ENCODE assay signal across 1 cellular context in the genomic region with DNA sequence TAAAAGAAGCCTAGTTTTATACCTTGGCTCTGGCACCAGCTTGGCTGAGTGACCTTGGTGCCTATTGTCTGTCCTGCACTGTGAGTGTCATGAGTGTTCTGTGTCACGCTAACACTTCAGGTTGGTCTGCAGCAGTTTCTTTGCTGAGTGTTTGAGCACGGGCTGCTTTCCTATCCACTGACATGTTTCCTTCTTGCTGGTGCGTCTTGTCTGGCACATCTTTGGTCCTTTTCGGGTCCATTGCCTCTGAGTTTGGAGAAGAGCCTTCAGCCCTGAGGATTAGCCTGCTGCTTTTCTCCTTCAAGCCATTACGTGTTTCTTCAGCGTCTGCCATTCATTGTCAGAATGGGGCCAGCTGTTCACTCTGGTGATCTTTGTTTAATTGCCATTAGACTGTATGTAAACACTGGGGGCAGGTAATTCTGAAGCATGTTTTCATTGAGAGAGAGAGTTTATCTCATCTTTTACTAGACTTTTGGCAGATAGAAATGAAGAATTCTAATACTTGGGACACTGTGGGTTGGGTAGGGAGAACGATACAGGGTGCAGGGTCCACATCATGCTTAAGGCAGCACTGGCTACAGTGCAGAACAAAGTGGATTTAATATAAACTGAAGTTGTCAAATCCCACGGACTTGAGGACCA.
TF ChIP-seq lines count a peak whose summit lies in the region.

No MANE protein-coding gene starts in this region.

TF ChIP-seq in HEK293, 187 proteins besides CTCF, POLR2A, EP300 and RAD21 (continued from another document and continues in another):
- TF ChIP-seq, protein P1, sequence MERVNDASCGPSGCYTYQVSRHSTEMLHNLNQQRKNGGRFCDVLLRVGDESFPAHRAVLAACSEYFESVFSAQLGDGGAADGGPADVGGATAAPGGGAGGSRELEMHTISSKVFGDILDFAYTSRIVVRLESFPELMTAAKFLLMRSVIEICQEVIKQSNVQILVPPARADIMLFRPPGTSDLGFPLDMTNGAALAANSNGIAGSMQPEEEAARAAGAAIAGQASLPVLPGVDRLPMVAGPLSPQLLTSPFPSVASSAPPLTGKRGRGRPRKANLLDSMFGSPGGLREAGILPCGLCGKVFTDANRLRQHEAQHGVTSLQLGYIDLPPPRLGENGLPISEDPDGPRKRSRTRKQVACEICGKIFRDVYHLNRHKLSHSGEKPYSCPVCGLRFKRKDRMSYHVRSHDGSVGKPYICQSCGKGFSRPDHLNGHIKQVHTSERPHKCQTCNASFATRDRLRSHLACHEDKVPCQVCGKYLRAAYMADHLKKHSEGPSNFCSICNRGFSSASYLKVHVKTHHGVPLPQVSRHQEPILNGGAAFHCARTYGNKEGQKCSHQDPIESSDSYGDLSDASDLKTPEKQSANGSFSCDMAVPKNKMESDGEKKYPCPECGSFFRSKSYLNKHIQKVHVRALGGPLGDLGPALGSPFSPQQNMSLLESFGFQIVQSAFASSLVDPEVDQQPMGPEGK (tag by site-specific recombination; IDR thresholded peaks at IDR 0.05) = peak; percentile 64
- TF ChIP-seq KLF16 (tag by site-specific recombination; IDR thresholded peaks at IDR 0.05) (no peak), PRDM1 (tag by site-specific recombination; IDR thresholded peaks at IDR 0.05) (no peak; the same call in 1 of the 2 replicates), ZNF776 (tag by site-specific recombination; IDR thresholded peaks at IDR 0.05; ENCODE audit: borderline replicate concordance) (no peak), ZNF274 (IDR thresholded peaks at IDR 0.05; ENCODE audit: low read length) (no peak), ZNF274 (tag by site-specific recombination; IDR thresholded peaks at IDR 0.05; ENCODE audit: borderline replicate concordance) (no peak), ZNF837 (tag by site-specific recombination; IDR thresholded peaks at IDR 0.05) (no peak), ZNF155 (tag by site-specific recombination; IDR thresholded peaks at IDR 0.05) (no peak), ZXDB (tag by site-specific recombination; IDR thresholded peaks at IDR 0.05) (peak; percentile 23; the same call in 1 of the 2 replicates), HOXD13 (CRISPR knock-in tag; IDR thresholded peaks at IDR 0.05; ENCODE audit: borderline replicate concordance) (no peak), KLF7 (tag by site-specific recombination; IDR thresholded peaks at IDR 0.05; ENCODE audit: borderline replicate concordance) (no peak), ZNF302 (tag by site-specific recombination; IDR thresholded peaks at IDR 0.05; ENCODE audit: low read depth) (no peak), ZNF571 (tag by site-specific recombination; IDR thresholded peaks at IDR 0.05) (no peak), SALL2 (tag by site-specific recombination; IDR thresholded peaks at IDR 0.05; ENCODE audit: borderline replicate concordance) (no peak), ZNF24 (tag by site-specific recombination; IDR thresholded peaks at IDR 0.05) (peak; percentile 14; the same call in 1 of the 2 replicates), ZNF174 (tag by site-specific recombination; IDR thresholded peaks at IDR 0.05) (no peak), ZNF366 (tag by site-specific recombination; conservative IDR thresholded peaks at IDR 0.05) (no peak), FEZF1 (tag by site-specific recombination; IDR thresholded peaks at IDR 0.05) (peak; percentile 60), ZNF843 (tag by site-specific recombination; IDR thresholded peaks at IDR 0.05) (peak; percentile 75), ZBTB7A (tag by site-specific recombination; IDR thresholded peaks at IDR 0.05; ENCODE audit: low read depth) (no peak), ZNF629 (tag by site-specific recombination; IDR thresholded peaks at IDR 0.05) (peak; percentile 69), ZBTB1 (tag by site-specific recombination; IDR thresholded peaks at IDR 0.05) (no peak), SP7 (tag by site-specific recombination; IDR thresholded peaks at IDR 0.05) (peak; percentile 48; the same call in 1 of the 2 replicates), KLF8 (tag by site-specific recombination; IDR thresholded peaks at IDR 0.05) (0 out of 2 replicates have a peak, but pooled peaks have one; percentile 52), ZNF664 (tag by site-specific recombination; IDR thresholded peaks at IDR 0.05) (no peak), ZEB2 (tag by site-specific recombination; IDR thresholded peaks at IDR 0.05) (no peak), MEIS1 (CRISPR knock-in tag; IDR thresholded peaks at IDR 0.05; ENCODE audit: borderline replicate concordance) (no peak), ZNF549 (tag by site-specific recombination; IDR thresholded peaks at IDR 0.05) (peak; percentile 84), ZNF169 (tag by site-specific recombination; IDR thresholded peaks at IDR 0.05) (no peak), ZNF202 (tag by site-specific recombination; IDR thresholded peaks at IDR 0.05; ENCODE audit: borderline replicate concordance) (no peak), ZNF777 (tag by site-specific recombination; IDR thresholded peaks at IDR 0.05; ENCODE audit: borderline replicate concordance) (no peak), ZNF239 (tag by site-specific recombination; IDR thresholded peaks at IDR 0.05) (no peak), ZNF768 (tag by site-specific recombination; IDR thresholded peaks at IDR 0.05) (no peak), YY1 (tag by site-specific recombination; IDR thresholded peaks at IDR 0.05) (no peak), ZNF146 (tag by site-specific recombination; IDR thresholded peaks at IDR 0.05) (no peak), ZNF660 (tag by site-specific recombination; IDR thresholded peaks at IDR 0.05) (0 out of 2 replicates have a peak, but pooled peaks have one; percentile 18), OSR2 (tag by site-specific recombination; IDR thresholded peaks at IDR 0.05) (peak; percentile 66; the same call in 1 of the 2 replicates), ZNF112 (tag by site-specific recombination; IDR thresholded peaks at IDR 0.05) (no peak), ZNF311 (tag by site-specific recombination; IDR thresholded peaks at IDR 0.05; ENCODE audit: borderline replicate concordance) (no peak)
- TF ChIP-seq, protein P2, sequence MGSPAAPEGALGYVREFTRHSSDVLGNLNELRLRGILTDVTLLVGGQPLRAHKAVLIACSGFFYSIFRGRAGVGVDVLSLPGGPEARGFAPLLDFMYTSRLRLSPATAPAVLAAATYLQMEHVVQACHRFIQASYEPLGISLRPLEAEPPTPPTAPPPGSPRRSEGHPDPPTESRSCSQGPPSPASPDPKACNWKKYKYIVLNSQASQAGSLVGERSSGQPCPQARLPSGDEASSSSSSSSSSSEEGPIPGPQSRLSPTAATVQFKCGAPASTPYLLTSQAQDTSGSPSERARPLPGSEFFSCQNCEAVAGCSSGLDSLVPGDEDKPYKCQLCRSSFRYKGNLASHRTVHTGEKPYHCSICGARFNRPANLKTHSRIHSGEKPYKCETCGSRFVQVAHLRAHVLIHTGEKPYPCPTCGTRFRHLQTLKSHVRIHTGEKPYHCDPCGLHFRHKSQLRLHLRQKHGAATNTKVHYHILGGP (tag by site-specific recombination; IDR thresholded peaks at IDR 0.05) = no peak
- TF ChIP-seq, protein P3, sequence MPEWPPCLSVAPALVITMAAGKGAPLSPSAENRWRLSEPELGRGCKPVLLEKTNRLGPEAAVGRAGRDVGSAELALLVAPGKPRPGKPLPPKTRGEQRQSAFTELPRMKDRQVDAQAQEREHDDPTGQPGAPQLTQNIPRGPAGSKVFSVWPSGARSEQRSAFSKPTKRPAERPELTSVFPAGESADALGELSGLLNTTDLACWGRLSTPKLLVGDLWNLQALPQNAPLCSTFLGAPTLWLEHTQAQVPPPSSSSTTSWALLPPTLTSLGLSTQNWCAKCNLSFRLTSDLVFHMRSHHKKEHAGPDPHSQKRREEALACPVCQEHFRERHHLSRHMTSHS (tag by site-specific recombination; IDR thresholded peaks at IDR 0.05) = no peak
- TF ChIP-seq, protein P4, sequence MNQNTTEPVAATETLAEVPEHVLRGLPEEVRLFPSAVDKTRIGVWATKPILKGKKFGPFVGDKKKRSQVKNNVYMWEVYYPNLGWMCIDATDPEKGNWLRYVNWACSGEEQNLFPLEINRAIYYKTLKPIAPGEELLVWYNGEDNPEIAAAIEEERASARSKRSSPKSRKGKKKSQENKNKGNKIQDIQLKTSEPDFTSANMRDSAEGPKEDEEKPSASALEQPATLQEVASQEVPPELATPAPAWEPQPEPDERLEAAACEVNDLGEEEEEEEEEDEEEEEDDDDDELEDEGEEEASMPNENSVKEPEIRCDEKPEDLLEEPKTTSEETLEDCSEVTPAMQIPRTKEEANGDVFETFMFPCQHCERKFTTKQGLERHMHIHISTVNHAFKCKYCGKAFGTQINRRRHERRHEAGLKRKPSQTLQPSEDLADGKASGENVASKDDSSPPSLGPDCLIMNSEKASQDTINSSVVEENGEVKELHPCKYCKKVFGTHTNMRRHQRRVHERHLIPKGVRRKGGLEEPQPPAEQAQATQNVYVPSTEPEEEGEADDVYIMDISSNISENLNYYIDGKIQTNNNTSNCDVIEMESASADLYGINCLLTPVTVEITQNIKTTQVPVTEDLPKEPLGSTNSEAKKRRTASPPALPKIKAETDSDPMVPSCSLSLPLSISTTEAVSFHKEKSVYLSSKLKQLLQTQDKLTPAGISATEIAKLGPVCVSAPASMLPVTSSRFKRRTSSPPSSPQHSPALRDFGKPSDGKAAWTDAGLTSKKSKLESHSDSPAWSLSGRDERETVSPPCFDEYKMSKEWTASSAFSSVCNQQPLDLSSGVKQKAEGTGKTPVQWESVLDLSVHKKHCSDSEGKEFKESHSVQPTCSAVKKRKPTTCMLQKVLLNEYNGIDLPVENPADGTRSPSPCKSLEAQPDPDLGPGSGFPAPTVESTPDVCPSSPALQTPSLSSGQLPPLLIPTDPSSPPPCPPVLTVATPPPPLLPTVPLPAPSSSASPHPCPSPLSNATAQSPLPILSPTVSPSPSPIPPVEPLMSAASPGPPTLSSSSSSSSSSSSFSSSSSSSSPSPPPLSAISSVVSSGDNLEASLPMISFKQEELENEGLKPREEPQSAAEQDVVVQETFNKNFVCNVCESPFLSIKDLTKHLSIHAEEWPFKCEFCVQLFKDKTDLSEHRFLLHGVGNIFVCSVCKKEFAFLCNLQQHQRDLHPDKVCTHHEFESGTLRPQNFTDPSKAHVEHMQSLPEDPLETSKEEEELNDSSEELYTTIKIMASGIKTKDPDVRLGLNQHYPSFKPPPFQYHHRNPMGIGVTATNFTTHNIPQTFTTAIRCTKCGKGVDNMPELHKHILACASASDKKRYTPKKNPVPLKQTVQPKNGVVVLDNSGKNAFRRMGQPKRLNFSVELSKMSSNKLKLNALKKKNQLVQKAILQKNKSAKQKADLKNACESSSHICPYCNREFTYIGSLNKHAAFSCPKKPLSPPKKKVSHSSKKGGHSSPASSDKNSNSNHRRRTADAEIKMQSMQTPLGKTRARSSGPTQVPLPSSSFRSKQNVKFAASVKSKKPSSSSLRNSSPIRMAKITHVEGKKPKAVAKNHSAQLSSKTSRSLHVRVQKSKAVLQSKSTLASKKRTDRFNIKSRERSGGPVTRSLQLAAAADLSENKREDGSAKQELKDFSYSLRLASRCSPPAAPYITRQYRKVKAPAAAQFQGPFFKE (tag by site-specific recombination; IDR thresholded peaks at IDR 0.05; ENCODE audit: borderline replicate concordance) = no peak
- TF ChIP-seq, protein P5, sequence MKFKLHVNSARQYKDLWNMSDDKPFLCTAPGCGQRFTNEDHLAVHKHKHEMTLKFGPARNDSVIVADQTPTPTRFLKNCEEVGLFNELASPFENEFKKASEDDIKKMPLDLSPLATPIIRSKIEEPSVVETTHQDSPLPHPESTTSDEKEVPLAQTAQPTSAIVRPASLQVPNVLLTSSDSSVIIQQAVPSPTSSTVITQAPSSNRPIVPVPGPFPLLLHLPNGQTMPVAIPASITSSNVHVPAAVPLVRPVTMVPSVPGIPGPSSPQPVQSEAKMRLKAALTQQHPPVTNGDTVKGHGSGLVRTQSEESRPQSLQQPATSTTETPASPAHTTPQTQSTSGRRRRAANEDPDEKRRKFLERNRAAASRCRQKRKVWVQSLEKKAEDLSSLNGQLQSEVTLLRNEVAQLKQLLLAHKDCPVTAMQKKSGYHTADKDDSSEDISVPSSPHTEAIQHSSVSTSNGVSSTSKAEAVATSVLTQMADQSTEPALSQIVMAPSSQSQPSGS (tag by site-specific recombination; IDR thresholded peaks at IDR 0.05; ENCODE audit: low read depth) = 0 out of 2 replicates have a peak, but pooled peaks have one; percentile 4
- TF ChIP-seq, protein P6, sequence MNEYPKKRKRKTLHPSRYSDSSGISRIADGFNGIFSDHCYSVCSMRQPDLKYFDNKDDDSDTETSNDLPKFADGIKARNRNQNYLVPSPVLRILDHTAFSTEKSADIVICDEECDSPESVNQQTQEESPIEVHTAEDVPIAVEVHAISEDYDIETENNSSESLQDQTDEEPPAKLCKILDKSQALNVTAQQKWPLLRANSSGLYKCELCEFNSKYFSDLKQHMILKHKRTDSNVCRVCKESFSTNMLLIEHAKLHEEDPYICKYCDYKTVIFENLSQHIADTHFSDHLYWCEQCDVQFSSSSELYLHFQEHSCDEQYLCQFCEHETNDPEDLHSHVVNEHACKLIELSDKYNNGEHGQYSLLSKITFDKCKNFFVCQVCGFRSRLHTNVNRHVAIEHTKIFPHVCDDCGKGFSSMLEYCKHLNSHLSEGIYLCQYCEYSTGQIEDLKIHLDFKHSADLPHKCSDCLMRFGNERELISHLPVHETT (tag by site-specific recombination; IDR thresholded peaks at IDR 0.05) = no peak
- TF ChIP-seq, protein P7, sequence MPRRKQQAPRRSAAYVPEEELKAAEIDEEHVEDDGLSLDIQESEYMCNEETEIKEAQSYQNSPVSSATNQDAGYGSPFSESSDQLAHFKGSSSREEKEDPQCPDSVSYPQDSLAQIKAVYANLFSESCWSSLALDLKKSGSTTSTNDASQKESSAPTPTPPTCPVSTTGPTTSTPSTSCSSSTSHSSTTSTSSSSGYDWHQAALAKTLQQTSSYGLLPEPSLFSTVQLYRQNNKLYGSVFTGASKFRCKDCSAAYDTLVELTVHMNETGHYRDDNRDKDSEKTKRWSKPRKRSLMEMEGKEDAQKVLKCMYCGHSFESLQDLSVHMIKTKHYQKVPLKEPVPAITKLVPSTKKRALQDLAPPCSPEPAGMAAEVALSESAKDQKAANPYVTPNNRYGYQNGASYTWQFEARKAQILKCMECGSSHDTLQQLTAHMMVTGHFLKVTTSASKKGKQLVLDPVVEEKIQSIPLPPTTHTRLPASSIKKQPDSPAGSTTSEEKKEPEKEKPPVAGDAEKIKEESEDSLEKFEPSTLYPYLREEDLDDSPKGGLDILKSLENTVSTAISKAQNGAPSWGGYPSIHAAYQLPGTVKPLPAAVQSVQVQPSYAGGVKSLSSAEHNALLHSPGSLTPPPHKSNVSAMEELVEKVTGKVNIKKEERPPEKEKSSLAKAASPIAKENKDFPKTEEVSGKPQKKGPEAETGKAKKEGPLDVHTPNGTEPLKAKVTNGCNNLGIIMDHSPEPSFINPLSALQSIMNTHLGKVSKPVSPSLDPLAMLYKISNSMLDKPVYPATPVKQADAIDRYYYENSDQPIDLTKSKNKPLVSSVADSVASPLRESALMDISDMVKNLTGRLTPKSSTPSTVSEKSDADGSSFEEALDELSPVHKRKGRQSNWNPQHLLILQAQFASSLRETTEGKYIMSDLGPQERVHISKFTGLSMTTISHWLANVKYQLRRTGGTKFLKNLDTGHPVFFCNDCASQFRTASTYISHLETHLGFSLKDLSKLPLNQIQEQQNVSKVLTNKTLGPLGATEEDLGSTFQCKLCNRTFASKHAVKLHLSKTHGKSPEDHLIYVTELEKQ (tag by site-specific recombination; IDR thresholded peaks at IDR 0.05; ENCODE audit: borderline replicate concordance) = 0 out of 2 replicates have a peak, but pooled peaks have one; percentile 42
